ENCODE assay signal across 8 cellular contexts in the genomic region with DNA sequence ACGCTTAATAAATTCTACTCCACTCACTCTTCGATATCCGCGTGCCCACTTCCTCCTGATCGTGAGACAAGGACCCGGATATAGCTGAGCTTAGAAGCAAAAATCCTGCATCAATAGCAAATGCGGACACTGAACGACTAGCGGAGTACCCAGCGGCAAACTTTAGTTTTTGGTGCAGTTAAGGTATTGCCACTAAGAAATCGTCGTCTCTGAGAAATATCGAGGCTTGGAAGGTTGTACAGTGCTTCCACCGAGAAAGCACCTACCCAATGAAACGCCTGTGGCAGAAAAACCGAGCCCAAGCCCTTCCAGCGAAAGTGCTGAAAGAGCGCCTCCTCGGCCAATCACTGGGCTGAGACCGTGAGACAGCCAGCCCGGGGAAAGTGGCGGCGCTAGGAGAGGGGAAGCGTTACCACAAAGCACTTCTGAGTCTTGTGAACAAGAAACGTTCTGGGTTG. TPM values are rescaled to one million over a fixed set of nuclear protein-coding genes. Genes with fewer than 3 reads are reported as not detected.
A peak's percentile ranks its signal among the peaks of the same experiment; 100 is the strongest.
DNase-seq lines count a peak whose midpoint lies in the region; ATAC-seq and TF ChIP-seq lines count a peak whose summit lies in the region.

No MANE protein-coding gene starts in this region.

- H2BK120ac ChIP-seq in mesenchymal stem cell (ENCODE audit: low read depth, low read length), result no peak overlapping the region

- ATAC-seq in GM19397 (IDR thresholded peaks at IDR 0.05; ENCODE audit: unreplicated experiment) (peak; percentile 48), HG03460 (IDR thresholded peaks at IDR 0.05; ENCODE audit: unreplicated experiment) (peak; percentile 51)

- H3K4me1 ChIP-seq in duodenal mucosa (ENCODE audit: control insufficient read depth in 1 of 2, insufficient read depth in 2 of 2, low read length in 2 of 2) (peaks cover 15 to 18% of the 10 kb centered on the region in 2 donors), mesenchymal stem cell (ENCODE audit: control insufficient read depth, insufficient read depth, low read depth, low read length) (peaks cover 4% of the 10 kb centered on the region)

- H3K4me1 Mint-ChIP-seq in CD14-positive monocyte, result peaks cover 40% of the 10 kb centered on the region
- peaks cover 36% of the 10 kb centered on the region for H3K4me1 Mint-ChIP-seq in activated CD4-positive, alpha-beta T cell treated with anti-CD3 and anti-CD28 coated beads, Interleukin-2, amount 10 ng/mL, durations not matched to agents 24 days and 14 days

- no peak overlapping the region for H2AFZ ChIP-seq in mesenchymal stem cell (ENCODE audit: low read depth, low read length)

- H4K8ac ChIP-seq in mesenchymal stem cell (ENCODE audit: low read length), result peak overlapping the region; percentile 88

- intact Hi-C loops in CD14-positive monocyte (cut with micrococcal nuclease), result loop anchor here (1.0 to 5.0 kb wide), 4 partner anchors 13 to 56 kb away; partner anchors contain the start of gene ANXA2R (in 1 of the 2)
- intact Hi-C loops in activated CD4-positive, alpha-beta T cell treated with anti-CD3 and anti-CD28 coated beads, Interleukin-2, amount 10 ng/mL, durations not matched to agents 24 days and 14 days (cut with micrococcal nuclease), result loop anchor here (1.0 to 5.0 kb wide), 9 partner anchors 13 to 474 kb away; partner anchors contain the start of genes ANXA2R, HMGCS1, NIM1K and TMEM267

- H3K27ac ChIP-seq in duodenal mucosa (ENCODE audit: low read depth, low read length) (peak overlapping the region; percentile 75), mesenchymal stem cell (ENCODE audit: low read length, poor library complexity, severe bottlenecking) (peak overlapping the region; percentile 91)

- no peak overlapping the region for H2BK15ac ChIP-seq in mesenchymal stem cell (ENCODE audit: low read depth, poor library complexity, severe bottlenecking)

- peak overlapping the region; percentile 79 to 87 for H3K4ac ChIP-seq in mesenchymal stem cell (ENCODE audit: low read depth in 1 of 2, low read length in 2 of 2)

- H3K27me3 ChIP-seq in duodenal mucosa (ENCODE audit: control insufficient read depth in 1 of 2, insufficient read depth in 2 of 2, low read length in 2 of 2), result peaks cover 6 to 33% of the 10 kb centered on the region in 2 donors
- H3K27me3 ChIP-seq in mesenchymal stem cell (ENCODE audit: control insufficient read depth in 1 of 2, insufficient read depth in 1 of 2, low read length in 2 of 2), result no peaks in the 10 kb centered on the region

- H3K18ac ChIP-seq in mesenchymal stem cell (ENCODE audit: low read depth in 1 of 2, low read length in 2 of 2), result peak overlapping the region; percentile 25 to 88

- H4K91ac ChIP-seq in mesenchymal stem cell (ENCODE audit: low read length), result no peak overlapping the region

- no peak overlapping the region for H2AK5ac ChIP-seq in mesenchymal stem cell (ENCODE audit: low read length, severe bottlenecking)

- H3K14ac ChIP-seq in mesenchymal stem cell (ENCODE audit: low read length in 2 of 2), result no peak overlapping the region

- H3K9ac ChIP-seq in duodenal mucosa (ENCODE audit: low read depth in 1 of 2, low read length in 2 of 2) (peak overlapping the region; percentile 61 to 65), mesenchymal stem cell (ENCODE audit: low read length) (peak overlapping the region; percentile 92)

- H3K27ac Mint-ChIP-seq in CD14-positive monocyte, result peak overlapping the region; percentile 94 to 100 (median 99)
- peak overlapping the region; percentile 95 for H3K27ac Mint-ChIP-seq in activated CD4-positive, alpha-beta T cell treated with anti-CD3 and anti-CD28 coated beads, Interleukin-2, amount 10 ng/mL, durations not matched to agents 24 days and 14 days

- no peaks in the 10 kb centered on the region for H3K36me3 Mint-ChIP-seq in CD14-positive monocyte
- no peaks in the 10 kb centered on the region for H3K36me3 Mint-ChIP-seq in activated CD4-positive, alpha-beta T cell treated with anti-CD3 and anti-CD28 coated beads, Interleukin-2, amount 10 ng/mL, durations not matched to agents 24 days and 14 days (ENCODE audit: low read depth)

- H3K4me2 ChIP-seq in mesenchymal stem cell (ENCODE audit: low read length, poor library complexity, severe bottlenecking), result peak overlapping the region; percentile 61

- H3K36me3 ChIP-seq in duodenal mucosa (ENCODE audit: control insufficient read depth in 1 of 2, insufficient read depth in 2 of 2, low read length in 2 of 2), result no peaks in the 10 kb centered on the region
- H3K36me3 ChIP-seq in mesenchymal stem cell (ENCODE audit: control insufficient read depth in 1 of 2, insufficient read depth in 2 of 2, low read depth in 1 of 2, low read length in 2 of 2), result peaks cover 0 to 5% of the 10 kb centered on the region in 2 experiments

- peaks cover 0 to 3% (median 2%) of the 10 kb centered on the region in 3 donors for H3K27me3 Mint-ChIP-seq in CD14-positive monocyte (ENCODE audit: low read depth in 3 of 3)
- H3K27me3 Mint-ChIP-seq in activated CD4-positive, alpha-beta T cell treated with anti-CD3 and anti-CD28 coated beads, Interleukin-2, amount 10 ng/mL, durations not matched to agents 24 days and 14 days, result no peaks in the 10 kb centered on the region

- H3K9me3 Mint-ChIP-seq in CD14-positive monocyte, result peaks cover 0 to 8% (median 4%) of the 10 kb centered on the region in 7 donors
- no peaks in the 10 kb centered on the region for H3K9me3 Mint-ChIP-seq in activated CD4-positive, alpha-beta T cell treated with anti-CD3 and anti-CD28 coated beads, Interleukin-2, amount 10 ng/mL, durations not matched to agents 24 days and 14 days

- no peak overlapping the region for H3K23ac ChIP-seq in mesenchymal stem cell (ENCODE audit: low read length in 2 of 2)

- peak overlapping the region; percentile 88 to 96 for H3K4me3 Mint-ChIP-seq in CD14-positive monocyte
- peak overlapping the region; percentile 88 for H3K4me3 Mint-ChIP-seq in activated CD4-positive, alpha-beta T cell treated with anti-CD3 and anti-CD28 coated beads, Interleukin-2, amount 10 ng/mL, durations not matched to agents 24 days and 14 days

- peaks cover 6% of the 10 kb centered on the region for H3K79me1 ChIP-seq in mesenchymal stem cell (replicated peaks; ENCODE audit: low read length, poor library complexity, severe bottlenecking)

- H3K9me3 ChIP-seq in duodenal mucosa (ENCODE audit: control insufficient read depth in 1 of 2, low read length in 2 of 2) (no peaks in the 10 kb centered on the region), mesenchymal stem cell (ENCODE audit: control insufficient read depth, low read length) (no peaks in the 10 kb centered on the region)

- H2BK5ac ChIP-seq in mesenchymal stem cell (ENCODE audit: low read depth, low read length, poor library complexity, severe bottlenecking), result no peak overlapping the region

- TF ChIP-seq CTCF in CD14-positive monocyte (IDR thresholded peaks at IDR 0.05), result no peak

- peak overlapping the region; percentile 63 to 84 for H3K4me3 ChIP-seq in duodenal mucosa (ENCODE audit: low read depth in 1 of 2, low read length in 2 of 2)
- H3K4me3 ChIP-seq in mesenchymal stem cell (ENCODE audit: insufficient read depth in 1 of 2, low read depth in 1 of 2, low read length in 2 of 2), result peak overlapping the region; percentile 59 to 79

- no peak overlapping the region for H2BK12ac ChIP-seq in mesenchymal stem cell (ENCODE audit: low read length in 2 of 2)

- DNase-seq in CD14-positive monocyte (ENCODE audit: low spot score) (peak; percentile 75), NCI-H69 (lab: John Stamatoyannopoulos, UW) (peak; percentile 60), mesenchymal stem cell (peak; percentile 87)
- peak; percentile 95 for DNase-seq in activated CD4-positive, alpha-beta T cell treated with anti-CD3 and anti-CD28 coated beads, Interleukin-2, amount 10 ng/mL, durations not matched to agents 24 days and 14 days
- peak; percentile 62 to 63 for DNase-seq in stimulated activated CD8-positive, alpha-beta memory T cell treated with anti-CD3 and anti-CD28 coated beads, Interleukin-7, amount 100 ng/mL, for 1 hour (ENCODE audit: low read depth in 2 of 2)

- WGBS in mesenchymal stem cell, result 12% methylated on average over 25 of the region's 25 CpGs

RNA-seq across cellular contexts. Expression of gene ANXA2R, which starts 32.2 kb away (rescaled TPM):
- polyA plus RNA-seq in CD14-positive monocyte, result 1 to 10 TPM; 2.3 to 3.1 TPM
- 1.1 and 1.2 TPM in 2 replicates for total RNA-seq in activated CD4-positive, alpha-beta T cell treated with anti-CD3 and anti-CD28 coated beads, Interleukin-2, amount 10 ng/mL, durations not matched to agents 24 days and 14 days
- 1.8 TPM for polyA plus RNA-seq in mesenchymal stem cell (2013, experiment 1 of 2)
- polyA plus RNA-seq in mesenchymal stem cell (2013, experiment 2 of 2), result 1.8 TPM

Comparison
In these comparisons a context has a peak if more than half of its experiments do, and no peak if none do; other contexts are left out.
1. Peak in every context shown above with its lines: DNase-seq, ATAC-seq, H3K4me3 ChIP-seq and H3K27ac ChIP-seq.